In the genomic region with DNA sequence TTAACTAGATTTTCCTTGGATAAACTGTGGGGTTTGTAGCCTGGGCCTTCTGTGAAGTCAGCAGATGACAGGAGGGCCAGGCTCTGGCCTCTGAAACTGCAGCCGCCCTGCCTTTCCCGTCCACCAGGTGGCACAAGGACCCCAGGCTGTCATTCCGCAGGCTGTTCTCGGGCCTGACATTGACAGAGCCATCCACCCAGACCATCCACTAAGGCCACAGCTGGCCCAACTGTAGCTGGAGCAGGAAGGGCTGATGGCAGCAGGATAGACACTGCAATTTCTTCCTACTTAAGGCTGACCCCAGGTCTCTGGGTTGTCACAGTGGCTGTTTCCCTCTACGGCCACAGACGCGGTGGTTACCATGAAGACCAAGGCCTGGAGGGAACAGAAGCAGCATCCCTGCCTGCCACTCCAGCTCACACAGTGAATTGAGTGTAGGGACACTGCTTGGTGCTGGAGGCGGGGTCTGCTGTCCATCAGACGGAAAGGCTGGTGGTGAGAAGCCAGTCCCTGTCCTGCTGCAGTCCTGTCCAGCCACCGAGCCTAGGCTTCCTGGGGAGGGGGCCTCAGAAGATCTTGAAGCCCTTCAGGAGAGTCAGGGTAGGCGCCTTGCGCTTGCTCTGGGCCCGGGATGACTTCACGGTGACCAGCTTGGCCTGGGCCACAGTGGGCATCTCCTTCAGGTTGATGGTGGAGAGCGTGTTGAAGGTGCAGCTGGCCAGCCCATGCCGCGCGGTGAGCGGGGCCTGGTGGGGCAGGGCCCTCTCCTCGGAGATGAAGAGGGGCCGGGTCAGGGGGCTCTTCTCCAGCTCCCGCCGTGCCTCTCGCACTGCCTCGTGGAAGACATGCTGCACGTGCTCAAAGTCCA, we compare ENCODE assay signal across 8 cellular contexts. TPM values are rescaled to one million over a fixed set of nuclear protein-coding genes. Genes with fewer than 3 reads are reported as not detected.
DNase-seq lines count a peak whose midpoint lies in the region; ATAC-seq, FAIRE-seq and TF ChIP-seq lines count a peak whose summit lies in the region.

No MANE protein-coding gene starts in this region.

- TF ChIP-seq CTCF in DND-41 (IDR thresholded peaks at IDR 0.05; ENCODE audit: borderline replicate concordance, extremely low read depth, low read length, poor library complexity, severe bottlenecking) (peak; percentile 87), osteoblast (IDR thresholded peaks at IDR 0.05; ENCODE audit: extremely low read depth, low read depth, low read length) (peak; percentile 95), uterus (IDR thresholded peaks at IDR 0.05) (peak; percentile 88 to 97 (median 90))

- H3K79me2 ChIP-seq in DND-41 (ENCODE audit: insufficient read depth, low read length): no peaks in the 10 kb centered on the region
- H3K79me2 ChIP-seq in osteoblast (ENCODE audit: insufficient read depth, low read length): no peaks in the 10 kb centered on the region

- peak in 1 of 2 donors; percentile 10 for TF ChIP-seq POLR2A in uterus (IDR thresholded peaks at IDR 0.05)

- peak overlapping the region; percentile 33; the same call in 1 of the 2 replicates for H2AFZ ChIP-seq in DND-41 (ENCODE audit: low read depth, low read length)
- H2AFZ ChIP-seq in osteoblast (ENCODE audit: low read length): no peak overlapping the region

- ATAC-seq in DND-41 (ENCODE audit: insufficient read depth, low read depth) (peak; percentile 57), GM19467 (IDR thresholded peaks at IDR 0.05; ENCODE audit: unreplicated experiment) (no peak)

- H4K20me1 ChIP-seq in DND-41 (ENCODE audit: insufficient read depth, low read length) (no peaks in the 10 kb centered on the region), osteoblast (ENCODE audit: insufficient read depth, low read length) (no peaks in the 10 kb centered on the region)

- DNase-seq in DND-41 (peak; percentile 70), HT-29 (ENCODE audit: low spot score) (peak; percentile 94), frontal cortex (ENCODE audit: low spot score in 2 of 2) (peak; percentile 66 to 84), osteoblast (ENCODE audit: insufficient read length, low spot score, missing footprints) (peak; percentile 97), uterus (peak; percentile 75 to 81)
- DNase-seq in activated effector memory CD4-positive, alpha-beta T cell treated with Interleukin-2 at 50 U/mL for 16 hours: peak; percentile 25

- H3K36me3 ChIP-seq in DND-41 (ENCODE audit: insufficient read depth, low read length): no peaks in the 10 kb centered on the region
- no peaks in the 10 kb centered on the region for H3K36me3 ChIP-seq in osteoblast (ENCODE audit: insufficient read depth, low read length)
- H3K36me3 ChIP-seq in uterus: no peaks in the 10 kb centered on the region

- H3K4me2 ChIP-seq in DND-41 (ENCODE audit: insufficient read depth, low read length) (no peak overlapping the region), osteoblast (ENCODE audit: insufficient read depth, low read length) (no peak overlapping the region)

- no peaks in the 10 kb centered on the region for H3K27me3 ChIP-seq in DND-41 (ENCODE audit: insufficient read depth, low read length, poor library complexity)
- H3K27me3 ChIP-seq in osteoblast (ENCODE audit: insufficient read depth, low read length): no peaks in the 10 kb centered on the region
- H3K27me3 ChIP-seq in uterus: no peaks in the 10 kb centered on the region

- H3K9me3 ChIP-seq in DND-41 (ENCODE audit: insufficient read depth, low read length, severe bottlenecking): no peaks in the 10 kb centered on the region
- no peaks in the 10 kb centered on the region for H3K9me3 ChIP-seq in osteoblast (ENCODE audit: low read depth, low read length)
- H3K9me3 ChIP-seq in uterus: no peaks in the 10 kb centered on the region

- H3K4me1 ChIP-seq in DND-41 (ENCODE audit: insufficient read depth, low read length) (peaks cover 25% of the 10 kb centered on the region), osteoblast (ENCODE audit: insufficient read depth, low read length) (peaks cover 6% of the 10 kb centered on the region), uterus (peaks cover 3 to 14% of the 10 kb centered on the region in 2 donors)

- no peak overlapping the region for H3K9ac ChIP-seq in DND-41 (ENCODE audit: low read depth, low read length)

- intact Hi-C loops in uterus (cut with DNase I; ENCODE audit: low total_unique reads): loop anchor here (5.0 kb wide), 1 partner anchor 48 kb away; no protein-coding TSS in a partner anchor

- H3K4me3 ChIP-seq in DND-41 (ENCODE audit: low read depth in 1 of 2, low read length in 2 of 2): no peak overlapping the region
- no peak overlapping the region for H3K4me3 ChIP-seq in osteoblast (ENCODE audit: insufficient read depth, low read length)
- H3K4me3 ChIP-seq in uterus: no peak overlapping the region

- H3K27ac ChIP-seq in DND-41 (ENCODE audit: low read length) (no peak overlapping the region), osteoblast (ENCODE audit: low read depth, low read length) (no peak overlapping the region), uterus (peak overlapping the region; percentile 65 to 67)

- FAIRE-seq in frontal cortex (lab: Jason Lieb, UNC): no peak

TF ChIP-seq in PFSK-1, 5 proteins besides CTCF, POLR2A, EP300 and RAD21:
- TF ChIP-seq, protein P1, sequence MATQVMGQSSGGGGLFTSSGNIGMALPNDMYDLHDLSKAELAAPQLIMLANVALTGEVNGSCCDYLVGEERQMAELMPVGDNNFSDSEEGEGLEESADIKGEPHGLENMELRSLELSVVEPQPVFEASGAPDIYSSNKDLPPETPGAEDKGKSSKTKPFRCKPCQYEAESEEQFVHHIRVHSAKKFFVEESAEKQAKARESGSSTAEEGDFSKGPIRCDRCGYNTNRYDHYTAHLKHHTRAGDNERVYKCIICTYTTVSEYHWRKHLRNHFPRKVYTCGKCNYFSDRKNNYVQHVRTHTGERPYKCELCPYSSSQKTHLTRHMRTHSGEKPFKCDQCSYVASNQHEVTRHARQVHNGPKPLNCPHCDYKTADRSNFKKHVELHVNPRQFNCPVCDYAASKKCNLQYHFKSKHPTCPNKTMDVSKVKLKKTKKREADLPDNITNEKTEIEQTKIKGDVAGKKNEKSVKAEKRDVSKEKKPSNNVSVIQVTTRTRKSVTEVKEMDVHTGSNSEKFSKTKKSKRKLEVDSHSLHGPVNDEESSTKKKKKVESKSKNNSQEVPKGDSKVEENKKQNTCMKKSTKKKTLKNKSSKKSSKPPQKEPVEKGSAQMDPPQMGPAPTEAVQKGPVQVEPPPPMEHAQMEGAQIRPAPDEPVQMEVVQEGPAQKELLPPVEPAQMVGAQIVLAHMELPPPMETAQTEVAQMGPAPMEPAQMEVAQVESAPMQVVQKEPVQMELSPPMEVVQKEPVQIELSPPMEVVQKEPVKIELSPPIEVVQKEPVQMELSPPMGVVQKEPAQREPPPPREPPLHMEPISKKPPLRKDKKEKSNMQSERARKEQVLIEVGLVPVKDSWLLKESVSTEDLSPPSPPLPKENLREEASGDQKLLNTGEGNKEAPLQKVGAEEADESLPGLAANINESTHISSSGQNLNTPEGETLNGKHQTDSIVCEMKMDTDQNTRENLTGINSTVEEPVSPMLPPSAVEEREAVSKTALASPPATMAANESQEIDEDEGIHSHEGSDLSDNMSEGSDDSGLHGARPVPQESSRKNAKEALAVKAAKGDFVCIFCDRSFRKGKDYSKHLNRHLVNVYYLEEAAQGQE (IDR thresholded peaks at IDR 0.05; ENCODE audit: insufficient read depth in 1 of 2, low read depth in 2 of 2, low read length in 2 of 2): no peak
- peak; percentile 84 for TF ChIP-seq FOXP2 (optimal IDR thresholded peaks at IDR 0.05; ENCODE audit: borderline replicate concordance, extremely low read depth, extremely low read length, insufficient read depth)

RNA-seq across cellular contexts. Expression of gene SLC51B, which starts 9.4 kb away (rescaled TPM):
- 0.39 and 0.64 TPM in 2 replicates for total RNA-seq in HT-29 (2014; rRNA removed; shearing (Covaris generic))
- not detected for polyA plus RNA-seq in PFSK-1 (2012; ENCODE audit: insufficient read length, low read depth)
- total RNA-seq in frontal cortex (not detected), osteoblast (not detected in 2 replicates), uterus (not detected)

RNA-seq across cellular contexts. Expression of gene RASL12, which starts 13.2 kb away (rescaled TPM):
- not detected in 2 replicates for total RNA-seq in HT-29 (2014; rRNA removed; shearing (Covaris generic))
- not detected for polyA plus RNA-seq in PFSK-1 (2012; ENCODE audit: insufficient read length, low read depth)
- total RNA-seq in frontal cortex: 2.4 TPM
- total RNA-seq in osteoblast: under 0.01 and 0.36 TPM in 2 replicates
- total RNA-seq in uterus: 100 to 1,000 TPM in 1 of 4 donors, 10 to 100 TPM in 3; 65.3 to 116 (median 76.6) TPM

RNA-seq across cellular contexts. Expression of gene KBTBD13, which starts 22.0 kb away (rescaled TPM):
- not detected in 2 replicates for total RNA-seq in HT-29 (2014; rRNA removed; shearing (Covaris generic))
- not detected for polyA plus RNA-seq in PFSK-1 (2012; ENCODE audit: insufficient read length, low read depth)
- total RNA-seq in frontal cortex (not detected), osteoblast (not detected in 2 replicates), uterus (1 to 10 TPM in 1 of 4 donors, under 1 TPM in 1, not detected in 2; 0.21 to 1.3 TPM)

RNA-seq across cellular contexts. Expression of gene MTFMT, which starts 25.1 kb away (rescaled TPM):
- total RNA-seq in HT-29 (2014; rRNA removed; shearing (Covaris generic)): 17.1 and 23.1 TPM in 2 replicates
- 10.0 TPM for polyA plus RNA-seq in PFSK-1 (2012; ENCODE audit: insufficient read length, low read depth)
- total RNA-seq in frontal cortex: 15.1 TPM
- 24.5 and 31.8 TPM in 2 replicates for total RNA-seq in osteoblast
- 10 to 100 TPM; 11.5 to 30.1 (median 21.0) TPM for total RNA-seq in uterus

Comparison
In these comparisons a context has a peak if more than half of its experiments do, and no peak if none do; other contexts are left out.
1. DNase-seq: peak in every context shown above with its lines; median percentile 97 in osteoblast; 94 in HT-29; 78 in uterus; 75 in frontal cortex; 70 in DND-41; 25 in activated effector memory CD4-positive, alpha-beta T cell treated with Interleukin-2 at 50 U/mL for 16 hours.
2. H3K27ac ChIP-seq: peak in uterus (2 of 2); none in DND-41 (single experiment) and osteoblast (single experiment).
3. RNA of gene RASL12, which starts 13.2 kb away (total RNA-seq): 65.3 to 116 TPM in uterus; 2.4 TPM in frontal cortex (single experiment), under 0.01 to 0.36 TPM in osteoblast and not detected in HT-29; every median in the first group is over 10 times any median in the second.
4. Peak in every context shown above with its lines, with median percentiles within 50 percentile points of each other: CTCF ChIP-seq.